In genomic region chr3:185460283-185460682, GRCh38 we compare ENCODE assay signal across 37 cellular contexts.
"Had no signal": no experiment of that assay in that cellular context is flagged by ENCODE, and none has a peak within 500 bp of the region (broad histone marks: within the 10 kb centered on the region; RNA-seq: fewer than 3 reads in every experiment).

No MANE protein-coding gene starts in this region.

- H3K27me3 ChIP-seq: ascending aorta had no signal

- H3K27me3 Mint-ChIP-seq: activated CD4-positive, alpha-beta memory T cell treated with anti-CD3 and anti-CD28 coated beads, Interleukin-2, amount 10 ng/mL, durations not matched to agents 7 days and 5 days; activated CD4-positive, alpha-beta T cell treated with anti-CD3 and anti-CD28 coated beads for 36 hours; activated CD4-positive, alpha-beta T cell treated with anti-CD3 and anti-CD28 coated beads, Interleukin-2, amount 10 ng/mL, durations not matched to agents 7 days and 5 days; activated CD8-positive, alpha-beta memory T cell treated with anti-CD3 and anti-CD28 coated beads, Interleukin-2, amount 10 ng/mL, durations not matched to agents 7 days and 5 days; activated naive CD4-positive, alpha-beta T cell treated with anti-CD3 and anti-CD28 coated beads, Interleukin-2, amount 10 ng/mL, durations not matched to agents 7 days and 5 days; activated naive CD4-positive, alpha-beta T cell treated with anti-CD3 and anti-CD28 coated beads, Interleukin-2, amount 50 U/mL, for 24 hours; activated naive CD8-positive, alpha-beta T cell; activated naive CD8-positive, alpha-beta T cell treated with anti-CD3 and anti-CD28 coated beads, Interleukin-2, amount 10 ng/mL, durations not matched to agents 7 days and 5 days; activated naive CD8-positive, alpha-beta T cell treated with anti-CD3 and anti-CD28 coated beads, Interleukin-2, amount 50 U/mL, for 24 hours; activated T-cell treated with anti-CD3 and anti-CD28 coated beads, Interleukin-2, amount 50 U/mL, for 24 hours; brain had no signal

- H3K36me3 Mint-ChIP-seq: activated CD8-positive, alpha-beta memory T cell treated with anti-CD3 and anti-CD28 coated beads, Interleukin-2, amount 10 ng/mL, durations not matched to agents 7 days and 5 days; activated naive CD4-positive, alpha-beta T cell treated with anti-CD3 and anti-CD28 coated beads, Interleukin-2, amount 10 ng/mL, durations not matched to agents 7 days and 5 days; activated naive CD8-positive, alpha-beta T cell treated with anti-CD3 and anti-CD28 coated beads, Interleukin-2, amount 10 ng/mL, durations not matched to agents 7 days and 5 days; WTC11 had no signal

- H3K4me1 Mint-ChIP-seq: activated CD4-positive, alpha-beta memory T cell treated with anti-CD3 and anti-CD28 coated beads, Interleukin-2, amount 10 ng/mL, durations not matched to agents 7 days and 5 days; activated CD4-positive, alpha-beta T cell treated with anti-CD3 and anti-CD28 coated beads for 36 hours; activated CD4-positive, alpha-beta T cell treated with anti-CD3 and anti-CD28 coated beads, Interleukin-2, amount 10 ng/mL, durations not matched to agents 7 days and 5 days; activated CD8-positive, alpha-beta memory T cell treated with anti-CD3 and anti-CD28 coated beads, Interleukin-2, amount 10 ng/mL, durations not matched to agents 7 days and 5 days; activated naive CD4-positive, alpha-beta T cell treated with anti-CD3 and anti-CD28 coated beads, Interleukin-2, amount 10 ng/mL, durations not matched to agents 7 days and 5 days; activated naive CD4-positive, alpha-beta T cell treated with anti-CD3 and anti-CD28 coated beads, Interleukin-2, amount 50 U/mL, for 24 hours; activated naive CD8-positive, alpha-beta T cell treated with anti-CD3 and anti-CD28 coated beads, Interleukin-2, amount 10 ng/mL, durations not matched to agents 7 days and 5 days; activated naive CD8-positive, alpha-beta T cell treated with anti-CD3 and anti-CD28 coated beads, Interleukin-2, amount 50 U/mL, for 24 hours; brain; WTC11 had no signal

- H3K27ac Mint-ChIP-seq: activated CD4-positive, alpha-beta memory T cell treated with anti-CD3 and anti-CD28 coated beads, Interleukin-2, amount 10 ng/mL, durations not matched to agents 7 days and 5 days; activated CD4-positive, alpha-beta T cell treated with anti-CD3 and anti-CD28 coated beads for 36 hours; activated CD4-positive, alpha-beta T cell treated with anti-CD3 and anti-CD28 coated beads, Interleukin-2, amount 10 ng/mL, durations not matched to agents 7 days and 5 days; activated CD8-positive, alpha-beta memory T cell treated with anti-CD3 and anti-CD28 coated beads, Interleukin-2, amount 10 ng/mL, durations not matched to agents 7 days and 5 days; activated CD8-positive, alpha-beta T cell treated with anti-CD3 and anti-CD28 coated beads, Interleukin-2, amount 10 ng/mL, durations not matched to agents 7 days and 5 days; activated naive CD4-positive, alpha-beta T cell treated with anti-CD3 and anti-CD28 coated beads, Interleukin-2, amount 10 ng/mL, durations not matched to agents 7 days and 5 days; activated naive CD4-positive, alpha-beta T cell treated with anti-CD3 and anti-CD28 coated beads, Interleukin-2, amount 50 U/mL, for 24 hours; activated naive CD8-positive, alpha-beta T cell; activated naive CD8-positive, alpha-beta T cell treated with anti-CD3 and anti-CD28 coated beads, Interleukin-2, amount 10 ng/mL, durations not matched to agents 7 days and 5 days; activated naive CD8-positive, alpha-beta T cell treated with anti-CD3 and anti-CD28 coated beads, Interleukin-2, amount 50 U/mL, for 24 hours; activated T-cell treated with anti-CD3 and anti-CD28 coated beads, Interleukin-2, amount 50 U/mL, for 24 hours; activated T-helper 2 cell treated with anti-CD3 and anti-CD28 coated beads, Interferon-gamma antibody, Interleukin-2, Interleukin-4, amounts not matched to agents 10 μg/mL and 5 μg/mL and 100 μg/mL, durations not matched to agents 14 hours and 24 hours and 36 hours; brain; T-helper 1 cell treated with Interleukin-12 subunit alpha and Interleukin-12 subunit beta and Interleukin-4 antibody, amounts not matched to agents 30 μg/mL and 1 μg/mL, for 36 hours; T-helper 2 cell treated with Interferon-gamma antibody and Interleukin-4, amounts not matched to agents 5 μg/mL and 100 μg/mL, for 36 hours; WTC11 had no signal

- H3K4me3 ChIP-seq: ascending aorta, coronary artery had no signal

- H3K4me1 ChIP-seq: ascending aorta had no signal

- H3K4me3 Mint-ChIP-seq: activated CD4-positive, alpha-beta memory T cell treated with anti-CD3 and anti-CD28 coated beads, Interleukin-2, amount 10 ng/mL, durations not matched to agents 7 days and 5 days; activated CD4-positive, alpha-beta T cell treated with anti-CD3 and anti-CD28 coated beads for 36 hours; activated CD4-positive, alpha-beta T cell treated with anti-CD3 and anti-CD28 coated beads, Interleukin-2, amount 10 ng/mL, durations not matched to agents 7 days and 5 days; activated CD8-positive, alpha-beta memory T cell treated with anti-CD3 and anti-CD28 coated beads, Interleukin-2, amount 10 ng/mL, durations not matched to agents 7 days and 5 days; activated CD8-positive, alpha-beta T cell treated with anti-CD3 and anti-CD28 coated beads, Interleukin-2, amount 10 ng/mL, durations not matched to agents 7 days and 5 days; activated naive CD4-positive, alpha-beta T cell treated with anti-CD3 and anti-CD28 coated beads, Interleukin-2, amount 10 ng/mL, durations not matched to agents 7 days and 5 days; activated naive CD4-positive, alpha-beta T cell treated with anti-CD3 and anti-CD28 coated beads, Interleukin-2, amount 50 U/mL, for 24 hours; activated naive CD8-positive, alpha-beta T cell; activated naive CD8-positive, alpha-beta T cell treated with anti-CD3 and anti-CD28 coated beads, Interleukin-2, amount 10 ng/mL, durations not matched to agents 7 days and 5 days; activated naive CD8-positive, alpha-beta T cell treated with anti-CD3 and anti-CD28 coated beads, Interleukin-2, amount 50 U/mL, for 24 hours; activated T-cell treated with anti-CD3 and anti-CD28 coated beads, Interleukin-2, amount 50 U/mL, for 24 hours; brain; T-helper 1 cell treated with Interleukin-12 subunit alpha and Interleukin-12 subunit beta and Interleukin-4 antibody, amounts not matched to agents 30 μg/mL and 1 μg/mL, for 36 hours; T-helper 2 cell treated with Interferon-gamma antibody and Interleukin-4, amounts not matched to agents 5 μg/mL and 100 μg/mL, for 36 hours; WTC11 had no signal

- ATAC-seq: activated CD4-positive, alpha-beta T cell treated with anti-CD3 and anti-CD28 coated beads for 36 hours; activated CD4-positive, CD25-positive, alpha-beta regulatory T cell treated with anti-CD3 and anti-CD28 coated beads, Interleukin-2, amount 50 U/mL, for 24 hours; activated CD8-positive, alpha-beta memory T cell treated with anti-CD3 and anti-CD28 coated beads, Interleukin-2, amount 10 ng/mL, durations not matched to agents 7 days and 5 days; activated CD8-positive, alpha-beta T cell treated with anti-CD3 and anti-CD28 coated beads, Interleukin-2, amount 10 ng/mL, durations not matched to agents 7 days and 5 days; activated naive CD8-positive, alpha-beta T cell treated with anti-CD3 and anti-CD28 coated beads, Interleukin-2, amount 50 U/mL, for 24 hours had no signal

- FAIRE-seq: bronchial epithelial cell, colon had no signal

- H3K9me3 Mint-ChIP-seq: activated CD4-positive, alpha-beta memory T cell treated with anti-CD3 and anti-CD28 coated beads, Interleukin-2, amount 10 ng/mL, durations not matched to agents 7 days and 5 days; activated CD4-positive, alpha-beta T cell treated with anti-CD3 and anti-CD28 coated beads, Interleukin-2, amount 10 ng/mL, durations not matched to agents 7 days and 5 days; activated naive CD4-positive, alpha-beta T cell treated with anti-CD3 and anti-CD28 coated beads, Interleukin-2, amount 10 ng/mL, durations not matched to agents 7 days and 5 days; activated naive CD4-positive, alpha-beta T cell treated with anti-CD3 and anti-CD28 coated beads, Interleukin-2, amount 50 U/mL, for 24 hours; activated naive CD8-positive, alpha-beta T cell treated with anti-CD3 and anti-CD28 coated beads, Interleukin-2, amount 10 ng/mL, durations not matched to agents 7 days and 5 days; activated naive CD8-positive, alpha-beta T cell treated with anti-CD3 and anti-CD28 coated beads, Interleukin-2, amount 50 U/mL, for 24 hours; activated T-cell treated with anti-CD3 and anti-CD28 coated beads, Interleukin-2, amount 50 U/mL, for 24 hours; activated T-helper 2 cell treated with anti-CD3 and anti-CD28 coated beads, Interferon-gamma antibody, Interleukin-2, Interleukin-4, amounts not matched to agents 10 μg/mL and 5 μg/mL and 100 μg/mL, durations not matched to agents 14 hours and 24 hours and 36 hours; brain; T-helper 1 cell treated with Interleukin-12 subunit alpha and Interleukin-12 subunit beta and Interleukin-4 antibody, amounts not matched to agents 30 μg/mL and 1 μg/mL, for 36 hours; T-helper 2 cell treated with Interferon-gamma antibody and Interleukin-4, amounts not matched to agents 5 μg/mL and 100 μg/mL, for 36 hours had no signal

- H3K9me3 ChIP-seq: ascending aorta had no signal

- H3K27ac ChIP-seq: ascending aorta, coronary artery, WERI-Rb-1 had no signal

- DNase-seq: activated CD4-positive, alpha-beta memory T cell treated with anti-CD3 and anti-CD28 coated beads, Interleukin-2, amount 10 ng/mL, durations not matched to agents 7 days and 5 days; activated CD4-positive, alpha-beta T cell treated with anti-CD3 and anti-CD28 coated beads for 1 hour; activated CD4-positive, alpha-beta T cell treated with anti-CD3 and anti-CD28 coated beads for 36 hours; activated CD4-positive, alpha-beta T cell treated with anti-CD3 and anti-CD28 coated beads for 48 hours; activated CD4-positive, alpha-beta T cell treated with anti-CD3 and anti-CD28 coated beads, Interleukin-2, amount 10 ng/mL, durations not matched to agents 7 days and 5 days; activated CD4-positive, alpha-beta T cell treated with anti-CD3 and anti-CD28 coated beads, Interleukin-2, amount 50 U/mL, for 48 hours; activated CD4-positive, CD25-positive, alpha-beta regulatory T cell; activated CD8-positive, alpha-beta memory T cell treated with anti-CD3 and anti-CD28 coated beads for 24 hours; activated CD8-positive, alpha-beta memory T cell treated with anti-CD3 and anti-CD28 coated beads, Interleukin-2, amount 10 ng/mL, durations not matched to agents 7 days and 5 days; activated CD8-positive, alpha-beta memory T cell treated with anti-CD3 and anti-CD28 coated beads, Interleukin-2, amount 50 U/mL, for 48 hours; activated CD8-positive, alpha-beta T cell treated with anti-CD3 and anti-CD28 coated beads, Interleukin-2, amount 10 ng/mL, durations not matched to agents 7 days and 5 days; activated effector memory CD4-positive, alpha-beta T cell treated with Interleukin-2 at 50 U/mL for 16 hours; activated gamma-delta T cell; activated naive CD4-positive, alpha-beta T cell treated with anti-CD3 and anti-CD28 coated beads, Interleukin-2, amount 10 ng/mL, durations not matched to agents 7 days and 5 days; activated naive CD4-positive, alpha-beta T cell treated with Interleukin-2 at 50 U/mL for 16 hours; activated naive CD8-positive, alpha-beta T cell treated with anti-CD3 and anti-CD28 coated beads, Interleukin-2, amount 10 ng/mL, durations not matched to agents 7 days and 5 days; activated naive CD8-positive, alpha-beta T cell treated with anti-CD3 and anti-CD28 coated beads, Interleukin-2, amount 50 U/mL, for 24 hours; activated T-cell treated with anti-CD3 and anti-CD28 coated beads, Interleukin-2, amount 50 U/mL, for 24 hours; activated T-cell treated with anti-CD3 and anti-CD28 coated beads, Interleukin-2, amount 50 U/mL, for 48 hours; amygdala; anterior cingulate cortex; central memory CD4-positive, alpha-beta T cell; T-helper 2 cell; T-helper 9 cell; WERI-Rb-1 had no signal
